ENCODE assay signal across 25 cellular contexts in genomic region chr2:235694721-235695601, GRCh38.
DNase-seq lines count a peak whose midpoint lies in the region; ATAC-seq and TF ChIP-seq lines count a peak whose summit lies in the region.
"Had no signal": no experiment of that assay in that cellular context is flagged by ENCODE, and none has a peak within 500 bp of the region (broad histone marks: within the 10 kb centered on the region; RNA-seq: fewer than 3 reads in every experiment).

No MANE protein-coding gene starts in this region.

- H3K27ac ChIP-seq in right cardiac atrium (ENCODE audit: low read length), result no peak overlapping the region
- peak overlapping the region; percentile 4 for H3K27ac ChIP-seq in substantia nigra (ENCODE audit: low read depth, low read length, poor library complexity, severe bottlenecking)
- H3K27ac ChIP-seq in OCI-LY7 (ENCODE audit: low read depth, low read length, poor library complexity, severe bottlenecking), result no peak overlapping the region
- H3K27ac ChIP-seq: A549, gastroesophageal sphincter, SK-N-MC had no signal

- intact Hi-C loops in cardiac septum (cut with DNase I), result no loop called here
- intact Hi-C loops in right cardiac atrium (cut with DNase I), result no loop called here
- intact Hi-C loops in OCI-LY7 (cut with micrococcal nuclease; ENCODE audit: unreplicated experiment), result no loop called here

- H3K27me3 Mint-ChIP-seq in WTC11 (ENCODE audit: low read depth) (no peaks in the 10 kb centered on the region; the same call in 1 of the 2 replicates), nephron (ENCODE audit: low read depth) (no peaks in the 10 kb centered on the region)
- H3K27me3 Mint-ChIP-seq: dendritic cell treated with granulocyte-macrophage colony-stimulating factor and Interleukin-4, amounts not matched to agents 40 ng/mL and 50 ng/mL, for 4 days had no signal

- WGBS in right cardiac atrium, result 88% methylated on average over 17 of the region's 17 CpGs

- H3K27ac Mint-ChIP-seq in WTC11 (peak overlapping the region; percentile 76; the same call in 1 of the 2 replicates), nephron (peak overlapping the region in 2 of 3 experiments; percentile 37 to 45)
- H3K27ac Mint-ChIP-seq: activated T-helper 17 cell treated with anti-CD3 and anti-CD28 coated beads, Interleukin-2, amount 50 U/mL, for 72 hours; dendritic cell treated with granulocyte-macrophage colony-stimulating factor and Interleukin-4, amounts not matched to agents 40 ng/mL and 50 ng/mL, for 4 days had no signal

- H3K4me3 ChIP-seq in right cardiac atrium (ENCODE audit: low read length) (no peak overlapping the region), OCI-LY7 (ENCODE audit: low read depth, low read length, poor library complexity, severe bottlenecking) (no peak overlapping the region)
- H3K4me3 ChIP-seq: A549, gastroesophageal sphincter, SK-N-MC had no signal

- CTCF ChIA-PET in WTC11 (lab: Charles Lee), result interaction anchor here (1.0 to 1.5 kb wide), 5 partner anchors 25 to 98 kb away, joined by 3 to 5 read pairs (median 4); no protein-coding TSS in a partner anchor
- CTCF ChIA-PET in OCI-LY7 (lab: Charles Lee; ENCODE audit: unreplicated experiment), result interaction anchor here (0.6 kb wide), 1 partner anchor 500 kb away, joined by 3 read pairs; no protein-coding TSS in a partner anchor

- H3K79me2 ChIP-seq in OCI-LY7 (ENCODE audit: insufficient read depth, low read depth, low read length), result no peaks in the 10 kb centered on the region

- H3K36me3 Mint-ChIP-seq in WTC11, result peaks cover 18% of the 10 kb centered on the region
- H3K36me3 Mint-ChIP-seq in nephron (ENCODE audit: low read depth), result peaks cover 4% of the 10 kb centered on the region
- H3K36me3 Mint-ChIP-seq: CD8-positive, alpha-beta memory T cell had no signal

- peaks cover 59% of the 10 kb centered on the region for H3K4me1 Mint-ChIP-seq in WTC11
- peaks cover 10% of the 10 kb centered on the region for H3K4me1 Mint-ChIP-seq in nephron
- H3K4me1 Mint-ChIP-seq: activated T-helper 17 cell treated with anti-CD3 and anti-CD28 coated beads, Interleukin-2, amount 50 U/mL, for 72 hours had no signal

- H3K4me1 ChIP-seq in right cardiac atrium (ENCODE audit: control insufficient read depth, insufficient read depth, low read length) (peaks cover 6% of the 10 kb centered on the region), OCI-LY7 (ENCODE audit: insufficient read depth, low read length, poor library complexity, severe bottlenecking) (no peaks in the 10 kb centered on the region)
- H3K4me1 ChIP-seq: A549 had no signal

- H3K36me3 ChIP-seq in OCI-LY7 (ENCODE audit: insufficient read depth, low read length), result no peaks in the 10 kb centered on the region
- H3K36me3 ChIP-seq: gastroesophageal sphincter had no signal

- no peaks in the 10 kb centered on the region for H3K9me2 ChIP-seq in OCI-LY7 (ENCODE audit: insufficient read depth, low read length)

- H3K4me3 Mint-ChIP-seq in WTC11 (no peak overlapping the region), nephron (no peak overlapping the region)
- H3K4me3 Mint-ChIP-seq: activated T-helper 17 cell treated with anti-CD3 and anti-CD28 coated beads, Interleukin-2, amount 50 U/mL, for 72 hours; CD8-positive, alpha-beta memory T cell; dendritic cell treated with granulocyte-macrophage colony-stimulating factor and Interleukin-4, amounts not matched to agents 40 ng/mL and 50 ng/mL, for 4 days had no signal

- no peak overlapping the region for H3K4me2 ChIP-seq in OCI-LY7 (ENCODE audit: low read length)
- H3K4me2 ChIP-seq: A549 had no signal

- no peak for ATAC-seq in right cardiac atrium
- ATAC-seq in WTC11, result no peak
- ATAC-seq in HG02938 (IDR thresholded peaks at IDR 0.05; ENCODE audit: unreplicated experiment), result no peak
- ATAC-seq: A549; activated T-helper 17 cell treated with anti-CD3 and anti-CD28 coated beads, Interleukin-2, amount 50 U/mL, for 72 hours; gastroesophageal sphincter; left ventricle myocardium superior; stimulated activated naive CD8-positive, alpha-beta T cell treated with anti-CD3 and anti-CD28 coated beads, Interleukin-15, Interleukin-2, amounts not matched to agents 100 U/mL and 50 U/mL, for 24 hours had no signal

- H3K9me3 ChIP-seq in right cardiac atrium (ENCODE audit: control insufficient read depth, low read length) (no peaks in the 10 kb centered on the region), OCI-LY7 (ENCODE audit: low read length) (no peaks in the 10 kb centered on the region)
- H3K9me3 ChIP-seq: A549, gastroesophageal sphincter had no signal

- no TSS peak for BruUV-seq in OCI-LY7 (replicated peaks; lab: Mats Ljungman, UMichigan)

- no peaks in the 10 kb centered on the region for H4K20me1 ChIP-seq in OCI-LY7 (ENCODE audit: insufficient read depth, low read length)

- DNase-seq in cardiac septum (ENCODE audit: low spot score) (peak; percentile 14), right cardiac atrium (no peak), WTC11 (ENCODE audit: low spot score) (no peak), substantia nigra (lab: John Stamatoyannopoulos, UW) (no peak), OCI-LY7 (ENCODE audit: low spot score) (no peak)
- DNase-seq in activated CD8-positive, alpha-beta memory T cell treated with anti-CD3 and anti-CD28 coated beads, Interleukin-2, amount 50 U/mL, for 48 hours, result no peak
- DNase-seq: activated CD4-positive, alpha-beta T cell treated with anti-CD3 and anti-CD28 coated beads, Interleukin-2, amount 50 U/mL, for 48 hours; activated naive CD4-positive, alpha-beta T cell treated with anti-CD3 and anti-CD28 coated beads, Interleukin-2, amount 50 U/mL, for 16 hours; amniotic stem cell; caudate nucleus; CD8-positive, alpha-beta memory T cell; DMS153; GOT3; Kasumi-1; left ventricle myocardium superior; midbrain; NCI-H146; stimulated activated naive CD8-positive, alpha-beta T cell treated with anti-CD3 and anti-CD28 coated beads, Interleukin-15, Interleukin-2, amounts not matched to agents 100 U/mL and 50 U/mL, for 24 hours had no signal

- peaks cover 14% of the 10 kb centered on the region for H3K9me3 Mint-ChIP-seq in WTC11
- peaks cover 3% of the 10 kb centered on the region for H3K9me3 Mint-ChIP-seq in nephron
- H3K9me3 Mint-ChIP-seq: activated T-helper 17 cell treated with anti-CD3 and anti-CD28 coated beads, Interleukin-2, amount 50 U/mL, for 72 hours; CD8-positive, alpha-beta memory T cell; dendritic cell treated with granulocyte-macrophage colony-stimulating factor and Interleukin-4, amounts not matched to agents 40 ng/mL and 50 ng/mL, for 4 days had no signal

- H3K27me3 ChIP-seq in right cardiac atrium (ENCODE audit: control insufficient read depth, insufficient read depth), result no peaks in the 10 kb centered on the region
- H3K27me3 ChIP-seq: gastroesophageal sphincter had no signal

- POLR2A ChIA-PET in WTC11 (lab: Charles Lee) (interaction anchor here (0.6 to 0.7 kb wide), 2 partner anchors 245 to 331 kb away, joined by 3 to 5 read pairs; no protein-coding TSS in a partner anchor), OCI-LY7 (lab: Charles Lee) (interaction anchor here (0.7 kb wide), 1 partner anchor 1029 kb away, joined by 3 read pairs; no protein-coding TSS in a partner anchor)

- TF ChIP-seq CTCF in WTC11 (IDR thresholded peaks at IDR 0.05) (no peak), nephron (IDR thresholded peaks at IDR 0.05; ENCODE audit: unreplicated experiment in 3 of 3) (no peak), OCI-LY7 (conservative IDR thresholded peaks at IDR 0.05; ENCODE audit: low read length) (no peak)

- H2AFZ ChIP-seq in OCI-LY7 (ENCODE audit: low read length), result no peak overlapping the region

TF ChIP-seq in WTC11, 78 proteins besides CTCF, POLR2A, EP300 and RAD21 (continues in another document):
- TF ChIP-seq NR2C2 (CRISPR knock-in tag; IDR thresholded peaks at IDR 0.05) (no peak), NFE2L1 (CRISPR knock-in tag; IDR thresholded peaks at IDR 0.05) (no peak), PRDM15 (CRISPR knock-in tag; IDR thresholded peaks at IDR 0.05) (no peak), USF2 (CRISPR knock-in tag; IDR thresholded peaks at IDR 0.05) (no peak), IRF1 (CRISPR knock-in tag; IDR thresholded peaks at IDR 0.05) (no peak), FOXK1 (CRISPR knock-in tag; IDR thresholded peaks at IDR 0.05) (no peak)
